ENCODE assay signal across 16 cellular contexts in genomic region chr16:57251352-57251751, GRCh38. TPM values are rescaled to one million over a fixed set of nuclear protein-coding genes. Genes with fewer than 3 reads are reported as not detected.
A peak's percentile ranks its signal among the peaks of the same experiment; 100 is the strongest.
DNase-seq lines count a peak whose midpoint lies in the region; ATAC-seq, FAIRE-seq and TF ChIP-seq lines count a peak whose summit lies in the region.
"Had no signal": no experiment of that assay in that cellular context is flagged by ENCODE, and none has a peak within 500 bp of the region (broad histone marks: within the 10 kb centered on the region; RNA-seq: fewer than 3 reads in every experiment).

No MANE protein-coding gene starts in this region.

- DNase-seq in K562 (ENCODE audit: extremely low read depth in 1 of 4, low spot score in 3 of 4) (no peak), hepatocyte (ENCODE audit: low spot score) (no peak), right lobe of liver (no peak), substantia nigra (lab: John Stamatoyannopoulos, UW) (no peak), WTC11 (ENCODE audit: low spot score) (no peak), NCI-H2029 treated with DMSO at 0.1 percent for 48 hours (lab: John Stamatoyannopoulos, UW) (no peak), 8988T (no peak)
- DNase-seq: COR-L47, DND-41, GDM1, GOT3, H9 had no signal

- POLR2A ChIA-PET in K562 (lab: Yijun Ruan, JAX), result interaction anchor here (0.6 to 1.4 kb wide), 2 partner anchors 14 to 443 kb away, joined by 3 to 6 read pairs; no protein-coding TSS in a partner anchor
- POLR2A ChIA-PET in WTC11 (lab: Charles Lee), result interaction anchor here (0.7 kb wide), 1 partner anchor 434 kb away, joined by 4 read pairs; no protein-coding TSS in a partner anchor

- no peak for FAIRE-seq in K562 (lab: Jason Lieb, UNC)

- CTCF ChIA-PET in K562 (lab: Yijun Ruan, JAX; ENCODE audit: low intra/inter-chr PET ratio) (no interaction called here), WTC11 (lab: Charles Lee) (interaction anchor here (0.5 kb wide), 1 partner anchor 276 kb away, joined by 3 read pairs; no protein-coding TSS in a partner anchor)

- H3K9me2 ChIP-seq in hepatocyte (replicated peaks; ENCODE audit: insufficient read depth), result no peaks in the 10 kb centered on the region

- H3K27me3 Mint-ChIP-seq in WTC11 (ENCODE audit: low read depth), result no peaks in the 10 kb centered on the region
- H3K27me3 Mint-ChIP-seq: IgD-negative memory B cell had no signal

- H2AFZ ChIP-seq in K562 (ENCODE audit: low read depth, low read length) (no peak overlapping the region), hepatocyte (no peak overlapping the region)

- H4K20me1 ChIP-seq in K562 (replicated peaks; ENCODE audit: control insufficient read depth, insufficient read depth, low read length) (no peaks in the 10 kb centered on the region), hepatocyte (ENCODE audit: insufficient read depth, poor library complexity, severe bottlenecking) (no peaks in the 10 kb centered on the region)

- peaks cover 32% of the 10 kb centered on the region; the same call in 2 of the 3 replicates for H3K36me3 ChIP-seq in K562 (ENCODE audit: control insufficient read depth, insufficient read depth, low read length)
- H3K36me3 ChIP-seq in hepatocyte (replicated peaks; ENCODE audit: insufficient read depth, low read depth), result no peaks in the 10 kb centered on the region
- H3K36me3 ChIP-seq in right lobe of liver, result peaks cover 0 to 21% (median 9%) of the 10 kb centered on the region in 4 donors

- no peaks in the 10 kb centered on the region for H3K9me3 ChIP-seq in K562 (replicated peaks; ENCODE audit: control insufficient read depth, insufficient read depth, low read depth, low read length)
- H3K9me3 ChIP-seq in hepatocyte (ENCODE audit: low read depth), result no peaks in the 10 kb centered on the region
- H3K9me3 ChIP-seq in right lobe of liver, result no peaks in the 10 kb centered on the region

- H3K9me1 ChIP-seq in K562 (ENCODE audit: control insufficient read depth, insufficient read depth, low read length), result no peaks in the 10 kb centered on the region

- intact Hi-C loops in K562 (cut with micrococcal nuclease) (no loop called here), right lobe of liver (cut with DNase I) (no loop called here)

- H3K4me1 Mint-ChIP-seq in WTC11, result no peaks in the 10 kb centered on the region
- H3K4me1 Mint-ChIP-seq: H9 had no signal

- H3K36me3 Mint-ChIP-seq in WTC11, result peaks cover 11% of the 10 kb centered on the region

- no peak for TF ChIP-seq RAD21 in K562 (CRISPR knock-in tag; conservative IDR thresholded peaks at IDR 0.05 in 1 of 2, IDR thresholded peaks at IDR 0.05 in 1 of 2)

- H3K4me3 ChIP-seq in K562 (no peak overlapping the region), hepatocyte (no peak overlapping the region), right lobe of liver (no peak overlapping the region)

- H3K27ac ChIP-seq in K562 (ENCODE audit: extremely low read depth, low read depth, low read length) (no peak overlapping the region), hepatocyte (peak overlapping the region; percentile 79), right lobe of liver (peak overlapping the region; percentile 65 to 97 (median 87)), substantia nigra (ENCODE audit: low read depth, low read length, poor library complexity, severe bottlenecking) (peak overlapping the region; percentile 17)

- no TSS peak for BruUV-seq in K562 (replicated peaks; lab: Mats Ljungman, UMichigan)

- H3K9me3 Mint-ChIP-seq in WTC11, result 0 out of 2 replicates have a peak, but pooled peaks cover 4% of the 10 kb centered on the region
- H3K9me3 Mint-ChIP-seq: CD14-positive monocyte; CD8-positive, alpha-beta T cell; IgD-negative memory B cell had no signal

- ATAC-seq in K562 (no peak), right lobe of liver (no peak), GM19035 (IDR thresholded peaks at IDR 0.05; ENCODE audit: unreplicated experiment) (no peak), WTC11 (no peak)
- ATAC-seq: CD8-positive, alpha-beta T cell had no signal

- TF ChIP-seq EP300 in K562 (IDR thresholded peaks at IDR 0.05; ENCODE audit: low read length), result no peak

- H3K27ac Mint-ChIP-seq in WTC11, result no peak overlapping the region
- H3K27ac Mint-ChIP-seq: CD14-positive monocyte; CD8-positive, alpha-beta T cell; H9; IgD-negative memory B cell had no signal

- H3K4me2 ChIP-seq in K562 (ENCODE audit: insufficient read depth, low read length) (no peak overlapping the region), hepatocyte (no peak overlapping the region)

- WGBS in K562 (ENCODE audit: insufficient coverage, low coverage, missing lambda C conversion rate), result 83% methylated on average over 2 of the region's 2 CpGs
- WGBS in hepatocyte (ENCODE audit: low lambda C conversion rate, missing lambda C conversion rate), result 100% methylated on average over 2 of the region's 2 CpGs
- WGBS in right lobe of liver (ENCODE audit: insufficient coverage, low coverage, low lambda C conversion rate, missing lambda C conversion rate), result 88% methylated on average over 2 of the region's 2 CpGs

- TF ChIP-seq POLR2A in K562 (conservative IDR thresholded peaks at IDR 0.05) (no peak), right lobe of liver (IDR thresholded peaks at IDR 0.05) (no peak)

- H3K79me2 ChIP-seq in K562 (ENCODE audit: control insufficient read depth, insufficient read depth, low read length), result no peaks in the 10 kb centered on the region
- H3K79me2 ChIP-seq in hepatocyte, result peaks cover 20% of the 10 kb centered on the region

- H3K4me3 Mint-ChIP-seq in WTC11, result no peak overlapping the region
- H3K4me3 Mint-ChIP-seq: CD14-positive monocyte; CD8-positive, alpha-beta T cell; H9; IgD-negative memory B cell had no signal

- H3K27me3 ChIP-seq in K562 (ENCODE audit: control insufficient read depth in 2 of 2, insufficient read depth in 2 of 2, low read length in 2 of 2), result no peaks in the 10 kb centered on the region
- no peaks in the 10 kb centered on the region for H3K27me3 ChIP-seq in hepatocyte
- no peaks in the 10 kb centered on the region for H3K27me3 ChIP-seq in right lobe of liver

- in situ Hi-C loops in K562 (cut with MboI), result no loop called here

- no peak for TF ChIP-seq CTCF in K562 (IDR thresholded peaks at IDR 0.05 in 2 of 3, conservative IDR thresholded peaks at IDR 0.05 in 1 of 3; ENCODE audit: insufficient read depth in 2 of 3, low read depth in 1 of 3, low read length in 3 of 3)
- TF ChIP-seq CTCF in hepatocyte (IDR thresholded peaks at IDR 0.05; ENCODE audit: poor library complexity), result no peak
- TF ChIP-seq CTCF in right lobe of liver (IDR thresholded peaks at IDR 0.05), result no peak
- TF ChIP-seq CTCF in WTC11 (IDR thresholded peaks at IDR 0.05), result no peak

- H3K9ac ChIP-seq in K562 (ENCODE audit: insufficient read depth in 1 of 2, low read depth in 2 of 2, low read length in 2 of 2), result no peak overlapping the region

- H3K4me1 ChIP-seq in K562 (replicated peaks in 1 of 2; ENCODE audit: control insufficient read depth in 2 of 2, insufficient read depth in 2 of 2, low read length in 2 of 2), result peaks cover 0 to under 1% of the 10 kb centered on the region in 2 experiments; a peak in 1 of 5 replicates
- no peaks in the 10 kb centered on the region for H3K4me1 ChIP-seq in hepatocyte (ENCODE audit: insufficient read depth)
- H3K4me1 ChIP-seq in right lobe of liver, result peaks cover 0 to 44% (median 15%) of the 10 kb centered on the region in 4 donors

TF ChIP-seq in K562, 482 proteins besides CTCF, POLR2A, EP300 and RAD21 (continues in another document):
- TF ChIP-seq ARID1B (IDR thresholded peaks at IDR 0.05), result no peak

RNA-seq across cellular contexts. Expression of gene ARL2BP, which starts 6.3 kb away (rescaled TPM):
- 7.3 and 7.4 TPM in 2 replicates for total RNA-seq in K562 (2011; cell fraction: chromatin; rRNA removed; ENCODE audit: low replicate concordance)
- 6.1 and 6.7 TPM in 2 replicates for total RNA-seq in K562 (2011; cell fraction: nucleolus; rRNA removed)
- total RNA-seq in K562 (2011; cell fraction: nucleoplasm; rRNA removed), result 9.8 and 13.2 TPM in 2 replicates
- 24.5 and 28.0 TPM in 2 replicates for total RNA-seq in K562 (2014; rRNA removed)
- total RNA-seq in K562 (2014; rRNA removed; fragmentation: Illumina TruSeq; extraction: Trizol), result 33.9 and 34.6 TPM in 2 replicates
- total RNA-seq in K562 (2015; rRNA removed; fragmentation: Illumina TruSeq; extraction: Trizol), result 33.2 and 36.7 TPM in 2 replicates
- total RNA-seq in K562 (2021), result 27.2 and 30.8 TPM in 2 replicates
- polyA plus RNA-seq in K562 (2011; rRNA removed), result 41.8 and 49.8 TPM in 2 replicates
- 32.7 and 45.1 TPM in 2 replicates for polyA plus RNA-seq in K562 (2011; cell fraction: cytosol; rRNA removed)
- 13.7 and 20.4 TPM in 2 replicates for polyA plus RNA-seq in K562 (2011; cell fraction: nucleus; rRNA removed)
- 29.7 and 37.4 TPM in 2 replicates for polyA plus RNA-seq in K562 (2012)
- polyA plus RNA-seq in K562 (2014; fragmentation: Illumina TruSeq; extraction: Trizol), result 33.1 and 38.3 TPM in 2 replicates
- polyA plus RNA-seq in K562 (2014; fragmentation: Nextera tagmentation; extraction: Ambion mirVana), result 10 to 100 TPM; 16.7 to 17.1 TPM
- 20.3 and 23.1 TPM in 2 replicates for polyA plus RNA-seq in K562 (2014; rRNA removed)
- 37.9 and 40.7 TPM in 2 replicates for polyA minus RNA-seq in K562 (2011; rRNA and poly(A)+ RNA removed)
- polyA minus RNA-seq in K562 (2011; cell fraction: cytosol; rRNA and poly(A)+ RNA removed), result 19.5 and 24.3 TPM in 2 replicates
- polyA minus RNA-seq in K562 (2011; cell fraction: nucleus; rRNA and poly(A)+ RNA removed), result 3.8 and 7.4 TPM in 2 replicates
- total RNA-seq in hepatocyte, result 92.6 and 105 TPM in 2 replicates
- polyA plus RNA-seq in hepatocyte, result 102 and 104 TPM in 2 replicates
- total RNA-seq in right lobe of liver, result 10 to 100 TPM; 19.3 to 26.8 (median 22.0) TPM
- total RNA-seq in WTC11 (2021), result 10.6 to 12.4 TPM (median 12.3 TPM) in 3 replicates

RNA-seq across cellular contexts. Expression of gene PLLP, which starts 33.1 kb away (rescaled TPM):
- 0.44 and 0.93 TPM in 2 replicates for total RNA-seq in K562 (2011; cell fraction: chromatin; rRNA removed; ENCODE audit: low replicate concordance)
- 0.92 and 1.3 TPM in 2 replicates for total RNA-seq in K562 (2011; cell fraction: nucleolus; rRNA removed)
- total RNA-seq in K562 (2011; cell fraction: nucleoplasm; rRNA removed), result 0.81 and 1.4 TPM in 2 replicates
- total RNA-seq in K562 (2014; rRNA removed) (0.09 TPM in 1 of 2 replicates, not detected in the other), K562 (2014; rRNA removed; fragmentation: Illumina TruSeq; extraction: Trizol) (0.11 and 0.22 TPM in 2 replicates), K562 (2015; rRNA removed; fragmentation: Illumina TruSeq; extraction: Trizol) (0.11 and 0.51 TPM in 2 replicates), K562 (2021) (0.38 and 0.42 TPM in 2 replicates), hepatocyte (42.3 and 49.5 TPM in 2 replicates), right lobe of liver (1 to 10 TPM; 2.1 to 7.4 (median 3.8) TPM), WTC11 (2021) (2.8 to 3.4 TPM (median 3.2 TPM) in 3 replicates)
- polyA plus RNA-seq in K562 (2011; rRNA removed) (0.96 and 1.2 TPM in 2 replicates), K562 (2014; fragmentation: Illumina TruSeq; extraction: Trizol) (0.25 and 0.42 TPM in 2 replicates), K562 (2014; fragmentation: Nextera tagmentation; extraction: Ambion mirVana) (under 1 TPM; 0.10 to 0.15 TPM), K562 (2014; rRNA removed) (0.27 and 1.7 TPM in 2 replicates), hepatocyte (31.0 and 38.7 TPM in 2 replicates)
- polyA plus RNA-seq in K562 (2011; cell fraction: cytosol; rRNA removed), result 1.4 and 3.5 TPM in 2 replicates
- 0.66 and 1.1 TPM in 2 replicates for polyA plus RNA-seq in K562 (2011; cell fraction: nucleus; rRNA removed)
- polyA plus RNA-seq in K562 (2012), result 0.65 and 0.80 TPM in 2 replicates
- 0.33 and 1.8 TPM in 2 replicates for polyA minus RNA-seq in K562 (2011; rRNA and poly(A)+ RNA removed)
- 3.1 and 4.1 TPM in 2 replicates for polyA minus RNA-seq in K562 (2011; cell fraction: cytosol; rRNA and poly(A)+ RNA removed)
- polyA minus RNA-seq in K562 (2011; cell fraction: nucleus; rRNA and poly(A)+ RNA removed), result 0.40 and 0.56 TPM in 2 replicates

Comparison
In these comparisons a context has a peak if more than half of its experiments do, and no peak if none do; other contexts are left out.
1. Of the 49 proteins assayed by ChIP-seq in both K562 and WTC11: peak only in K562: ZNF121; only in WTC11: none; in both: none; in neither: 48.